ENCODE assay signal across 8 cellular contexts in the genomic region with DNA sequence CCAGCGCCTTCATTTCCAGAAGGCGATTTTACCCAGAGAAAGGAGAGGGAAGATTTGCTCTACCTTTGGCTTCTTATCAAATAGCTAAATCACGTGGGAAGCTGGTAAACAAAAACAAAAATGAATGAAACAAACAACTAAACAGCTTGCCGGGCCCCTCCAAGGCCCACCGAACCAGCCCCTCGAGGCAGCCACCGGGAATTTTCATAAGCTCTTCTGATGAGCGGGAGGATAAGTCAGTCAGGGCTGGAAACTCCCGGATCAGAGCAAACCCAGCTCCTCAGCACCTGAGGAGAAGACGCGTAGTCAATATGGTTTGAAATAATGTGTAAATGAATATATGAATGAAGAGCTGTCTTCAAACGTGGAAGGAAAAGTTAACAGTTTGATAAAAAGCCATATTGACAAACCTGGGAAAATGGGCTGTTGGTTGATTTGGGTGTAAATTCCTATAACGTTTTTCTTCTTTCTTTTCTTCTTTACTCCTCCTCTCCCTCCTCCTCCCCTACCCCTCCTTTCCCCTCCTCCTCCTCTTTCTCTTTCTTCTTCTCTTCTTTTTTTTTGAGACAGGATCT. TPM values are rescaled to one million over a fixed set of nuclear protein-coding genes. Genes with fewer than 3 reads are reported as not detected.
A peak's percentile ranks its signal among the peaks of the same experiment; 100 is the strongest.
DNase-seq lines count a peak whose midpoint lies in the region; ATAC-seq, FAIRE-seq and TF ChIP-seq lines count a peak whose summit lies in the region.

No MANE protein-coding gene starts in this region.

- intact Hi-C loops in activated naive CD4-positive, alpha-beta T cell treated with anti-CD3 and anti-CD28 coated beads for 36 hours (cut with micrococcal nuclease) = loop anchor here (2.0 kb wide), 1 partner anchor 302 kb away; the partner anchor contains the start of gene GLCE
- intact Hi-C loops in GM12878 (cut with micrococcal nuclease; ENCODE audit: unreplicated experiment) (no loop called here), right lobe of liver (cut with DNase I) (no loop called here)

- no peaks in the 10 kb centered on the region for H3K9me3 ChIP-seq in GM12878 (replicated peaks; ENCODE audit: control insufficient read depth, insufficient read depth, low read length)
- H3K9me3 ChIP-seq in right lobe of liver = no peaks in the 10 kb centered on the region

- H3K27ac ChIP-seq in GM12878 (ENCODE audit: control insufficient read depth, insufficient read depth) = peak overlapping the region; percentile 76
- H3K27ac ChIP-seq in right lobe of liver = peak overlapping the region; percentile 85 to 94 (median 91)

- CTCF ChIA-PET in activated naive CD4-positive, alpha-beta T cell treated with anti-CD3 and anti-CD28 coated beads for 36 hours (lab: Charles Lee) = interaction anchor here (0.7 to 2.3 kb wide), 13 partner anchors 9 to 1042 kb away, joined by 3 to 17 read pairs (median 3); partner anchors contain the start of genes RPLP1 and TLE3
- CTCF ChIA-PET in GM12878 (lab: Yijun Ruan, JAX) = interaction anchor here (0.6 to 2.9 kb wide), 29 partner anchors 8 to 1004 kb away, joined by 3 to 53 read pairs (median 4); partner anchors contain the start of genes GLCE and RPLP1

- TF ChIP-seq CTCF in GM12878 (IDR thresholded peaks at IDR 0.05 in 2 of 3, conservative IDR thresholded peaks at IDR 0.05 in 1 of 3; ENCODE audit: control insufficient read depth in 2 of 3, extremely low read depth in 1 of 3, insufficient read depth in 1 of 3, low read depth in 3 of 3, low read length in 3 of 3) = no peak
- no peak for TF ChIP-seq CTCF in right lobe of liver (IDR thresholded peaks at IDR 0.05)
- no peak for TF ChIP-seq CTCF in type B pancreatic cell (conservative IDR thresholded peaks at IDR 0.05)

- peak overlapping the region; percentile 87 for H3K27ac Mint-ChIP-seq in activated naive CD4-positive, alpha-beta T cell treated with anti-CD3 and anti-CD28 coated beads for 36 hours
- peak overlapping the region; percentile 95 for H3K27ac Mint-ChIP-seq in type B pancreatic cell

- TF ChIP-seq EP300 in GM12878 (IDR thresholded peaks at IDR 0.05; ENCODE audit: borderline replicate concordance in 1 of 2, control insufficient read depth in 1 of 2, low read depth in 2 of 2, low read length in 2 of 2) = no peak

- TSS peak; percentile 88 for BruUV-seq in GM12878 (replicated peaks; lab: Mats Ljungman, UMichigan)

- DNase-seq in activated naive CD4-positive, alpha-beta T cell treated with anti-CD3 and anti-CD28 coated beads for 36 hours = no peak
- no peak for DNase-seq in activated naive CD4-positive, alpha-beta T cell (lab: John Stamatoyannopoulos, UW)
- DNase-seq in GM12878 (ENCODE audit: low read depth, low spot score) (no peak), right lobe of liver (no peak), type B pancreatic cell (ENCODE audit: extremely low spot score, unreplicated experiment) (no peak), CD1c-positive myeloid dendritic cell (ENCODE audit: extremely low spot score) (no peak)

- POLR2A ChIA-PET in GM12878 (lab: Charles Lee) = interaction anchor here (0.5 to 2.2 kb wide), 3 partner anchors 11 to 162 kb away, joined by 3 to 29 read pairs (median 3); partner anchors contain the start of gene RPLP1

- ATAC-seq in GM12878 (no peak), right lobe of liver (peak in 3 of 4 donors; percentile 1 to 4 (median 3)), HG03095 (IDR thresholded peaks at IDR 0.05; ENCODE audit: unreplicated experiment) (no peak), HG03460 (IDR thresholded peaks at IDR 0.05; ENCODE audit: unreplicated experiment) (no peak)

- peak overlapping the region; percentile 81 for H3K9ac ChIP-seq in GM12878 (ENCODE audit: control insufficient read depth, insufficient read depth, low read length)

- H3K4me3 Mint-ChIP-seq in activated naive CD4-positive, alpha-beta T cell treated with anti-CD3 and anti-CD28 coated beads for 36 hours = peak overlapping the region; percentile 87
- H3K4me3 Mint-ChIP-seq in type B pancreatic cell = peak overlapping the region; percentile 89

- H3K9me3 Mint-ChIP-seq in activated naive CD4-positive, alpha-beta T cell treated with anti-CD3 and anti-CD28 coated beads for 36 hours = no peaks in the 10 kb centered on the region
- no peaks in the 10 kb centered on the region for H3K9me3 Mint-ChIP-seq in type B pancreatic cell

- SMC1A ChIA-PET in GM12878 (lab: Charles Lee; ENCODE audit: uncharacterized antibody, unreplicated experiment) = interaction anchor here (1.1 to 2.7 kb wide), 5 partner anchors 10 to 634 kb away, joined by 3 to 13 read pairs (median 3); partner anchors contain the start of genes RPLP1 and TLE3

- H3K4me3 ChIP-seq in GM12878 (peak overlapping the region; percentile 80), right lobe of liver (peak overlapping the region; percentile 35 to 66 (median 62))

- H3K4me2 ChIP-seq in GM12878 (ENCODE audit: control insufficient read depth, insufficient read depth) = peak overlapping the region; percentile 98

- peaks cover 1% of the 10 kb centered on the region for H3K36me3 Mint-ChIP-seq in activated naive CD4-positive, alpha-beta T cell treated with anti-CD3 and anti-CD28 coated beads for 36 hours (ENCODE audit: low read depth)
- H3K36me3 Mint-ChIP-seq in type B pancreatic cell = peaks cover 4% of the 10 kb centered on the region

- TF ChIP-seq POLR2A in GM12878 (IDR thresholded peaks at IDR 0.05; ENCODE audit: low read depth, low read length) (no peak), right lobe of liver (IDR thresholded peaks at IDR 0.05) (no peak)

- in situ Hi-C loops in GM12878 (cut with MboI) = no loop called here

- H3K79me2 ChIP-seq in GM12878 (ENCODE audit: control insufficient read depth, insufficient read depth, low read length) = no peaks in the 10 kb centered on the region

- FAIRE-seq in GM12878 (lab: Jason Lieb, UNC) = no peak

- no peak for TF ChIP-seq RAD21 in GM12878 (IDR thresholded peaks at IDR 0.05; ENCODE audit: insufficient read depth, low read depth, low read length)

- no peaks in the 10 kb centered on the region for H3K27me3 Mint-ChIP-seq in activated naive CD4-positive, alpha-beta T cell treated with anti-CD3 and anti-CD28 coated beads for 36 hours (ENCODE audit: low read depth)
- no peaks in the 10 kb centered on the region for H3K27me3 Mint-ChIP-seq in type B pancreatic cell

- peaks cover 26% of the 10 kb centered on the region for H3K4me1 Mint-ChIP-seq in activated naive CD4-positive, alpha-beta T cell treated with anti-CD3 and anti-CD28 coated beads for 36 hours (ENCODE audit: low read depth)
- H3K4me1 Mint-ChIP-seq in type B pancreatic cell (ENCODE audit: unreplicated experiment) = peaks cover 8% of the 10 kb centered on the region

- no peaks in the 10 kb centered on the region for H4K20me1 ChIP-seq in GM12878 (ENCODE audit: control insufficient read depth, insufficient read depth)

- no peaks in the 10 kb centered on the region for H3K36me3 ChIP-seq in GM12878 (ENCODE audit: control insufficient read depth in 2 of 2, insufficient read depth in 2 of 2, low read length in 1 of 2)
- no peaks in the 10 kb centered on the region for H3K36me3 ChIP-seq in right lobe of liver

- WGBS in GM12878 (ENCODE audit: insufficient coverage, insufficient replicate concordance, low lambda C conversion rate, missing lambda C conversion rate) = 15% methylated on average over 13 of the region's 13 CpGs
- 15% methylated on average over 13 of the region's 13 CpGs for WGBS in right lobe of liver (ENCODE audit: insufficient coverage, low coverage, low lambda C conversion rate, missing lambda C conversion rate)

- peak overlapping the region; percentile 96 for H2AFZ ChIP-seq in GM12878 (ENCODE audit: control insufficient read depth, low read depth, low read length)

- RAD21 ChIA-PET in GM12878 (lab: Charles Lee; ENCODE audit: unreplicated experiment) = interaction anchor here (0.9 to 2.2 kb wide), 2 partner anchors 10 to 12 kb away, joined by 3 to 28 read pairs; partner anchors contain the start of gene RPLP1

- H3K4me1 ChIP-seq in GM12878 (ENCODE audit: control insufficient read depth, insufficient read depth, low read length) = peaks cover 10% of the 10 kb centered on the region
- no peaks in the 10 kb centered on the region for H3K4me1 ChIP-seq in right lobe of liver

- H3K27me3 ChIP-seq in GM12878 (replicated peaks in 1 of 2; ENCODE audit: control insufficient read depth in 2 of 2, insufficient read depth in 2 of 2, low read length in 1 of 2) (no peaks in the 10 kb centered on the region), right lobe of liver (no peaks in the 10 kb centered on the region)

RNA-seq across cellular contexts. Expression of gene RPLP1, which starts 10.7 kb away (rescaled TPM):
- 1,000 to 10,000 TPM; 2,674 to 2,950 TPM for total RNA-seq in activated naive CD4-positive, alpha-beta T cell treated with anti-CD3 and anti-CD28 coated beads for 36 hours
- 90.8 and 93.4 TPM in 2 replicates for total RNA-seq in GM12878 (2013; cell fraction: nucleolus; rRNA removed)
- total RNA-seq in GM12878 (2014; rRNA removed) = 625 and 839 TPM in 2 replicates
- 179 and 217 TPM in 2 replicates for total RNA-seq in GM12878 (2014; rRNA removed; fragmentation: Illumina TruSeq; extraction: Trizol)
- total RNA-seq in GM12878 (2021) = 3,098 and 3,322 TPM in 2 replicates
- polyA plus RNA-seq in GM12878 (2011; ENCODE audit: low read depth) = 3,422 TPM
- polyA plus RNA-seq in GM12878 (2011; rRNA removed) = 273 and 714 TPM in 2 replicates
- polyA plus RNA-seq in GM12878 (2011; cell fraction: cytosol; rRNA removed) = 1,433 and 1,838 TPM in 2 replicates
- polyA plus RNA-seq in GM12878 (2011; cell fraction: nucleus; rRNA removed) = 589 and 737 TPM in 2 replicates
- 3,045 and 3,866 TPM in 2 replicates for polyA plus RNA-seq in GM12878 (2012)
- 76.7 and 613 TPM in 2 replicates for polyA plus RNA-seq in GM12878 (2014; fragmentation: Illumina TruSeq; extraction: Trizol)
- polyA plus RNA-seq in GM12878 (2014; fragmentation: Nextera tagmentation; extraction: Ambion mirVana) = 1,000 to 10,000 TPM; 3,000 to 3,095 TPM
- polyA plus RNA-seq in GM12878 (2014; rRNA removed) = 1,499 and 1,975 TPM in 2 replicates
- polyA plus RNA-seq in GM12878 (2016; fragmentation: Nextera tagmentation; extraction: Ambion mirVana) = 1,000 to 10,000 TPM; 1,830 to 1,844 TPM
- polyA minus RNA-seq in GM12878 (2011; rRNA and poly(A)+ RNA removed) = 400 and 589 TPM in 2 replicates
- polyA minus RNA-seq in GM12878 (2011; cell fraction: cytosol; rRNA and poly(A)+ RNA removed) = 1,896 and 1,986 TPM in 2 replicates
- 186 and 241 TPM in 2 replicates for polyA minus RNA-seq in GM12878 (2011; cell fraction: nucleus; rRNA and poly(A)+ RNA removed)
- 100 to 1,000 TPM; 164 to 536 (median 471) TPM for total RNA-seq in right lobe of liver
- total RNA-seq in type B pancreatic cell (ENCODE audit: low replicate concordance) = 1,676 and 1,694 TPM in 2 replicates

RNA-seq across cellular contexts. Expression of gene KIF23, which starts 49.1 kb away (rescaled TPM):
- total RNA-seq in activated naive CD4-positive, alpha-beta T cell treated with anti-CD3 and anti-CD28 coated beads for 36 hours = 10 to 100 TPM; 68.8 to 73.1 TPM
- total RNA-seq in GM12878 (2013; cell fraction: nucleolus; rRNA removed) = 71.5 and 74.1 TPM in 2 replicates
- total RNA-seq in GM12878 (2014; rRNA removed) (45.2 and 48.9 TPM in 2 replicates), GM12878 (2014; rRNA removed; fragmentation: Illumina TruSeq; extraction: Trizol) (59.9 and 62.5 TPM in 2 replicates), GM12878 (2021) (40.6 and 43.1 TPM in 2 replicates), right lobe of liver (1 to 10 TPM in 4 of 6 experiments, under 1 TPM in 2; 0.09 to 2.2 (median 1.2) TPM), type B pancreatic cell (ENCODE audit: low replicate concordance) (31.8 and 48.1 TPM in 2 replicates)
- 16.9 TPM for polyA plus RNA-seq in GM12878 (2011; ENCODE audit: low read depth)
- polyA plus RNA-seq in GM12878 (2011; rRNA removed) (43.6 and 44.3 TPM in 2 replicates), GM12878 (2014; fragmentation: Illumina TruSeq; extraction: Trizol) (59.0 and 64.3 TPM in 2 replicates), GM12878 (2014; fragmentation: Nextera tagmentation; extraction: Ambion mirVana) (10 to 100 TPM; 28.0 to 32.8 TPM), GM12878 (2014; rRNA removed) (38.6 and 48.0 TPM in 2 replicates), GM12878 (2016; fragmentation: Nextera tagmentation; extraction: Ambion mirVana) (10 to 100 TPM; 54.3 to 56.6 TPM)
- 16.4 and 23.2 TPM in 2 replicates for polyA plus RNA-seq in GM12878 (2011; cell fraction: cytosol; rRNA removed)
- 114 and 116 TPM in 2 replicates for polyA plus RNA-seq in GM12878 (2011; cell fraction: nucleus; rRNA removed)
- 22.3 and 23.9 TPM in 2 replicates for polyA plus RNA-seq in GM12878 (2012)
- polyA minus RNA-seq in GM12878 (2011; rRNA and poly(A)+ RNA removed) = 25.3 and 39.8 TPM in 2 replicates
- 14.2 and 22.6 TPM in 2 replicates for polyA minus RNA-seq in GM12878 (2011; cell fraction: cytosol; rRNA and poly(A)+ RNA removed)
- 30.0 and 36.8 TPM in 2 replicates for polyA minus RNA-seq in GM12878 (2011; cell fraction: nucleus; rRNA and poly(A)+ RNA removed)

Comparison
In these comparisons a context has a peak if more than half of its experiments do, and no peak if none do; other contexts are left out.
1. ATAC-seq: peak in right lobe of liver (3 of 4); none in GM12878 (single experiment), HG03095 (single experiment) and HG03460 (single experiment).
2. RNA of gene KIF23, which starts 49.1 kb away (total RNA-seq): 68.8 to 73.1 TPM in activated naive CD4-positive, alpha-beta T cell treated with anti-CD3 and anti-CD28 coated beads for 36 hours, 31.8 to 48.1 TPM in type B pancreatic cell and 40.6 to 74.1 TPM in GM12878; 0.09 to 2.2 TPM in right lobe of liver; every median in the first group is over 10 times any median in the second.